ENCODE assay signal across 8 cellular contexts in genomic region chr13:73849292-73849691, GRCh38.
DNase-seq lines count a peak whose midpoint lies in the region; ATAC-seq and TF ChIP-seq lines count a peak whose summit lies in the region.

No MANE protein-coding gene starts in this region.

- peak; percentile 48 for TF ChIP-seq CTCF in Panc1 (IDR thresholded peaks at IDR 0.05)
- peak; percentile 25 to 54 for TF ChIP-seq CTCF in right atrium auricular region (IDR thresholded peaks at IDR 0.05)

- H3K27me3 ChIP-seq in Panc1 (ENCODE audit: control insufficient read depth, insufficient read depth, low read length) (no peaks in the 10 kb centered on the region), right atrium auricular region (no peaks in the 10 kb centered on the region)

- no peaks in the 10 kb centered on the region for H3K9me3 ChIP-seq in Panc1 (ENCODE audit: control insufficient read depth, insufficient read depth, low read depth, low read length)
- H3K9me3 ChIP-seq in right atrium auricular region: no peaks in the 10 kb centered on the region

- no TSS peak for BruUV-seq in Panc1 (replicated peaks; lab: Mats Ljungman, UMichigan)

- H3K36me3 ChIP-seq in Panc1 (ENCODE audit: control insufficient read depth, insufficient read depth, low read length) (no peaks in the 10 kb centered on the region), right atrium auricular region (no peaks in the 10 kb centered on the region)

- POLR2A ChIA-PET in Panc1 (lab: Charles Lee): no interaction called here

- H3K4me3 ChIP-seq in Panc1 (ENCODE audit: low read depth in 2 of 2, low read length in 2 of 2) (no peak overlapping the region), right atrium auricular region (no peak overlapping the region)

- H3K27ac ChIP-seq in Panc1 (ENCODE audit: low read length) (no peak overlapping the region), right atrium auricular region (no peak overlapping the region)

- DNase-seq in Caki2 (ENCODE audit: low read depth): peak; percentile 30
- no peak for DNase-seq in Panc1 (ENCODE audit: low read depth, low spot score)
- no peak for DNase-seq in right atrium auricular region (ENCODE audit: low spot score)
- no peak for DNase-seq in dedifferentiated amniotic fluid mesenchymal stem cell (ENCODE audit: extremely low spot score)
- no peak for DNase-seq in NCI-H1694 (lab: John Stamatoyannopoulos, UW)
- DNase-seq in activated gamma-delta T cell (lab: John Stamatoyannopoulos, UW): no peak

- intact Hi-C loops in Panc1 (cut with micrococcal nuclease; ENCODE audit: unreplicated experiment): no loop called here

- H3K4me1 ChIP-seq in Panc1 (ENCODE audit: control insufficient read depth, insufficient read depth, low read length) (no peaks in the 10 kb centered on the region), right atrium auricular region (no peaks in the 10 kb centered on the region)

- ATAC-seq in GM21367 (IDR thresholded peaks at IDR 0.05; ENCODE audit: unreplicated experiment) (peak; percentile 65), Panc1 (no peak), HG03571 (IDR thresholded peaks at IDR 0.05; ENCODE audit: unreplicated experiment) (no peak)

- in situ Hi-C loops in Caki2 (cut with HindIII; ENCODE audit: low pct_unique_long_range_greater_than_20kb, low sequenced_read_pairs) (no loop called here), Panc1 (cut with HindIII; ENCODE audit: low pct_unique_long_range_greater_than_20kb, low sequenced_read_pairs) (no loop called here)

- CTCF ChIA-PET in Panc1 (lab: Charles Lee): interaction anchor here (0.7 kb wide), 1 partner anchor 1603 kb away, joined by 7 read pairs; no protein-coding TSS in a partner anchor
